ENCODE assay signal across 18 cellular contexts in the genomic region with DNA sequence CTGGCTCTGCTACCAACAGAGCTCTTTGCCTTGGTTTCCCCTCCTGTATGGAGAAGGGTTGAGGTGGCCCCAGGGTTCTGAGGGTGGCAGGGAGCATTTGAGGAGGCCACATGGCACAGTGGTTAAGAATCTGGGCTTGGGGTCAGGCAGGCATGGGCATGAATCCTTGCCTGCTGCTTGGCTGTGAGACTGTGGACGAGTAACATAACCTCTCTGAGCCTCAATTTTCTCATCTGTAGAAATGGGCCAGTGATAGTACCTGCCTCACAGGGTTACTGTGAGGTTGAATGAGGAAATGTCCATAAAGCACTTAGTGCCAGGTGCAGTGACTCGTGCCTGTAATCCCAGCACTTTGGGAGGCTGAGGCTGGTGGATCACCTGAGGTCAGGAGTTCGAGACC. TPM values are rescaled to one million over a fixed set of nuclear protein-coding genes. Genes with fewer than 3 reads are reported as not detected.
A peak's percentile ranks its signal among the peaks of the same experiment; 100 is the strongest.
DNase-seq lines count a peak whose midpoint lies in the region; ATAC-seq and TF ChIP-seq lines count a peak whose summit lies in the region.
"Had no signal": no experiment of that assay in that cellular context is flagged by ENCODE, and none has a peak within 500 bp of the region (broad histone marks: within the 10 kb centered on the region; RNA-seq: fewer than 3 reads in every experiment).

No MANE protein-coding gene starts in this region.

- WGBS in esophagus, 2 donors, result 65 to 71% methylated on average over 3 of the region's 3 CpGs

- no peak for ATAC-seq in left cardiac atrium
- no peak for ATAC-seq in gastrocnemius medialis
- no peak for ATAC-seq in upper lobe of right lung
- ATAC-seq: GM12878, left colon, PC-3, sciatic nerve had no signal

- CTCF ChIA-PET in CD8-positive, alpha-beta memory T cell (lab: Charles Lee), result interaction anchor here (1.0 kb wide), 1 partner anchor 9 kb away, joined by 3 read pairs; no protein-coding TSS in a partner anchor

- DNase-seq in left ventricle myocardium inferior, result no peak
- no peak for DNase-seq in left cardiac atrium
- DNase-seq in gastrocnemius medialis, result no peak
- no peak for DNase-seq in upper lobe of right lung
- no peak for DNase-seq in CD8-positive, alpha-beta memory T cell
- no peak for DNase-seq in NCI-H2227 (lab: John Stamatoyannopoulos, UW; ENCODE audit: unreplicated experiment)
- DNase-seq in NCI-H1092 (lab: John Stamatoyannopoulos, UW), result no peak
- DNase-seq: activated CD4-positive, alpha-beta T cell treated with anti-CD3 and anti-CD28 coated beads for 1 hour; activated effector memory CD4-positive, alpha-beta T cell treated with anti-CD3 and anti-CD28 coated beads, Interleukin-2, amount 50 U/mL, for 16 hours; GF-D8; left colon; NCI-H748 treated with DMSO at 0.1 percent for 48 hours; PC-3; stimulated activated CD4-positive, alpha-beta T cell treated with anti-CD3 and anti-CD28 coated beads, Interleukin-2, amount 100 ng/mL, for 48 hours; T-helper 9 cell had no signal

- POLR2A ChIA-PET in CD8-positive, alpha-beta memory T cell (lab: Charles Lee), result no interaction called here

- intact Hi-C loops in left ventricle myocardium inferior (cut with micrococcal nuclease), result no loop called here
- intact Hi-C loops in left cardiac atrium (cut with DNase I), result no loop called here
- intact Hi-C loops in gastrocnemius medialis (cut with DNase I; ENCODE audit: low total_unique reads), result no loop called here
- intact Hi-C loops in upper lobe of right lung (cut with DNase I), result no loop called here

- in situ Hi-C loops in gastrocnemius medialis (cut with MboI; ENCODE audit: low sequenced_read_pairs in 4 of 4), result no loop called here

- no peaks in the 10 kb centered on the region for H3K4me1 Mint-ChIP-seq in CD8-positive, alpha-beta memory T cell

- TF ChIP-seq CTCF in left ventricle myocardium inferior (IDR thresholded peaks at IDR 0.05; ENCODE audit: borderline replicate concordance) (no peak), gastrocnemius medialis (IDR thresholded peaks at IDR 0.05 in 4 of 5, conservative IDR thresholded peaks at IDR 0.05 in 1 of 5) (no peak), upper lobe of right lung (IDR thresholded peaks at IDR 0.05) (no peak)

- H3K9me3 ChIP-seq in left ventricle myocardium inferior (replicated peaks) (no peaks in the 10 kb centered on the region), esophagus (ENCODE audit: control insufficient read depth in 2 of 2, insufficient read depth in 1 of 2, low read depth in 1 of 2, low read length in 1 of 2) (no peaks in the 10 kb centered on the region), gastrocnemius medialis (no peaks in the 10 kb centered on the region), upper lobe of right lung (no peaks in the 10 kb centered on the region)
- H3K9me3 ChIP-seq in CD8-positive, alpha-beta memory T cell (ENCODE audit: low read length), result no peaks in the 10 kb centered on the region

- no peak for TF ChIP-seq POLR2A in gastrocnemius medialis (IDR thresholded peaks at IDR 0.05)

- H3K27me3 Mint-ChIP-seq in CD8-positive, alpha-beta memory T cell, result no peaks in the 10 kb centered on the region

- H3K27ac ChIP-seq in left ventricle myocardium inferior (replicated peaks) (peak overlapping the region; percentile 90), esophagus (ENCODE audit: low read depth in 2 of 2, low read length in 1 of 2) (peak overlapping the region; percentile 67 to 93), gastrocnemius medialis (peak overlapping the region; percentile 85 to 90 (median 89)), upper lobe of right lung (peak overlapping the region; percentile 56)
- H3K27ac ChIP-seq in CD8-positive, alpha-beta memory T cell (ENCODE audit: low read depth, low read length), result no peak overlapping the region

- H3K9me3 Mint-ChIP-seq in CD8-positive, alpha-beta memory T cell, result no peaks in the 10 kb centered on the region

- H3K4me3 ChIP-seq in left ventricle myocardium inferior, result no peak overlapping the region
- no peak overlapping the region for H3K4me3 ChIP-seq in esophagus (ENCODE audit: low read depth in 1 of 2, low read length in 2 of 2)
- no peak overlapping the region for H3K4me3 ChIP-seq in gastrocnemius medialis
- H3K4me3 ChIP-seq in upper lobe of right lung, result no peak overlapping the region
- H3K4me3 ChIP-seq in CD8-positive, alpha-beta memory T cell (ENCODE audit: low read length), result no peak overlapping the region
- H3K4me3 ChIP-seq: GM12878 had no signal

- H3K4me1 ChIP-seq in left ventricle myocardium inferior (peaks cover 100% of the 10 kb centered on the region), esophagus (ENCODE audit: control insufficient read depth in 2 of 2, insufficient read depth in 2 of 2, low read length in 1 of 2) (peaks cover 49 to 74% of the 10 kb centered on the region in 2 donors), gastrocnemius medialis (peaks cover 98 to 99% of the 10 kb centered on the region in 2 donors), upper lobe of right lung (peaks cover 95% of the 10 kb centered on the region)
- no peaks in the 10 kb centered on the region for H3K4me1 ChIP-seq in CD8-positive, alpha-beta memory T cell (ENCODE audit: insufficient read depth, low read length)

- no peak overlapping the region for H3K27ac Mint-ChIP-seq in CD8-positive, alpha-beta memory T cell

- no peaks in the 10 kb centered on the region for H3K36me3 ChIP-seq in left ventricle myocardium inferior
- no peaks in the 10 kb centered on the region for H3K36me3 ChIP-seq in esophagus (ENCODE audit: control insufficient read depth in 2 of 2, insufficient read depth in 2 of 2, low read length in 1 of 2)
- no peaks in the 10 kb centered on the region for H3K36me3 ChIP-seq in gastrocnemius medialis
- H3K36me3 ChIP-seq in upper lobe of right lung, result no peaks in the 10 kb centered on the region
- H3K36me3 ChIP-seq in CD8-positive, alpha-beta memory T cell (ENCODE audit: insufficient read depth, low read length), result no peaks in the 10 kb centered on the region

- no peaks in the 10 kb centered on the region for H3K36me3 Mint-ChIP-seq in CD8-positive, alpha-beta memory T cell

- H3K4me3 Mint-ChIP-seq in CD8-positive, alpha-beta memory T cell, result no peak overlapping the region

- H3K27me3 ChIP-seq in left ventricle myocardium inferior (ENCODE audit: low read depth) (no peaks in the 10 kb centered on the region), esophagus (ENCODE audit: control insufficient read depth in 1 of 2, insufficient read depth in 2 of 2, low read length in 2 of 2) (no peaks in the 10 kb centered on the region), gastrocnemius medialis (no peaks in the 10 kb centered on the region), upper lobe of right lung (no peaks in the 10 kb centered on the region)
- H3K27me3 ChIP-seq in CD8-positive, alpha-beta memory T cell (ENCODE audit: insufficient read depth, low read length, poor library complexity, severe bottlenecking), result no peaks in the 10 kb centered on the region

RNA-seq across cellular contexts. Expression of gene NDST1, which starts 5.1 kb away (rescaled TPM):
- total RNA-seq in left ventricle myocardium inferior, result 58.9 TPM
- 10 to 100 TPM; 59.3 to 71.2 TPM for total RNA-seq in left cardiac atrium
- polyA plus RNA-seq in esophagus, result 10 to 100 TPM; 29.9 to 37.3 TPM
- 10 to 100 TPM; 36.1 to 70.5 (median 50.5) TPM for total RNA-seq in gastrocnemius medialis
- 143 TPM for total RNA-seq in upper lobe of right lung
- total RNA-seq in CD8-positive, alpha-beta memory T cell, result 1 to 10 TPM; 1.9 to 2.8 TPM
- 0.13 TPM for polyA plus RNA-seq in CD8-positive, alpha-beta memory T cell

RNA-seq across cellular contexts. Expression of gene RPS14, which starts 53.3 kb away (rescaled TPM):
- total RNA-seq in left ventricle myocardium inferior, result 1,202 TPM
- total RNA-seq in left cardiac atrium, result 1,000 to 10,000 TPM; 1,239 to 1,275 TPM
- polyA plus RNA-seq in esophagus, result 1,000 to 10,000 TPM; 2,283 to 4,187 TPM
- total RNA-seq in gastrocnemius medialis, result 1,000 to 10,000 TPM; 1,865 to 2,215 (median 2,024) TPM
- total RNA-seq in upper lobe of right lung, result 1,578 TPM
- total RNA-seq in CD8-positive, alpha-beta memory T cell, result 1,000 to 10,000 TPM; 2,924 to 3,007 TPM
- polyA plus RNA-seq in CD8-positive, alpha-beta memory T cell, result 6,416 TPM

Comparison
In these comparisons a context has a peak if more than half of its experiments do, and no peak if none do; other contexts are left out.
1. RNA of gene NDST1, which starts 5.1 kb away (total RNA-seq): 143 TPM in upper lobe of right lung (single experiment), 59.3 to 71.2 TPM in left cardiac atrium, 58.9 TPM in left ventricle myocardium inferior (single experiment) and 36.1 to 70.5 TPM in gastrocnemius medialis; 1.9 to 2.8 TPM in CD8-positive, alpha-beta memory T cell; every median in the first group is over 4 times any median in the second.